8 cellular contexts compared by ENCODE assay signal in genomic region chr4:55358668-55359067, GRCh38. TPM values are rescaled to one million over a fixed set of nuclear protein-coding genes. Genes with fewer than 3 reads are reported as not detected.
DNase-seq lines count a peak whose midpoint lies in the region; ATAC-seq and TF ChIP-seq lines count a peak whose summit lies in the region.

No MANE protein-coding gene starts in this region.

- DNase-seq in RKO (ENCODE audit: low spot score) (peak; percentile 87), foreskin fibroblast (peak; percentile 73 to 86), upper lobe of right lung (no peak), iPS-NIHi11 (ENCODE audit: low spot score) (no peak), Peyer's patch (no peak)

- no peak for TF ChIP-seq POLR2A in Peyer's patch (IDR thresholded peaks at IDR 0.05)

- no peaks in the 10 kb centered on the region for H3K27me3 ChIP-seq in upper lobe of right lung
- H3K27me3 ChIP-seq in Peyer's patch: no peaks in the 10 kb centered on the region

- ATAC-seq in GM18517 (IDR thresholded peaks at IDR 0.05; ENCODE audit: unreplicated experiment): peak; percentile 77
- ATAC-seq in HG02840 (IDR thresholded peaks at IDR 0.05; ENCODE audit: low FRiP score, unreplicated experiment): peak; percentile 79
- ATAC-seq in upper lobe of right lung: peak; percentile 61
- no peak for ATAC-seq in GM19023 (IDR thresholded peaks at IDR 0.05; ENCODE audit: unreplicated experiment)

- intact Hi-C loops in upper lobe of right lung (cut with DNase I): no loop called here

- H3K36me3 ChIP-seq in upper lobe of right lung (no peaks in the 10 kb centered on the region), Peyer's patch (no peaks in the 10 kb centered on the region)

- H3K4me3 ChIP-seq in foreskin fibroblast (ENCODE audit: low read depth in 1 of 2, low read length in 2 of 2) (peak overlapping the region in 1 of 2 donors; percentile 13), upper lobe of right lung (no peak overlapping the region), Peyer's patch (no peak overlapping the region)

- H3K27ac ChIP-seq in upper lobe of right lung: peak overlapping the region; percentile 65
- peak overlapping the region in 2 of 4 donors; percentile 8 to 58 for H3K27ac ChIP-seq in Peyer's patch

- H3K9me3 ChIP-seq in upper lobe of right lung (no peaks in the 10 kb centered on the region), Peyer's patch (no peaks in the 10 kb centered on the region)

- TF ChIP-seq CTCF in foreskin fibroblast (IDR thresholded peaks at IDR 0.05; ENCODE audit: low read depth, low read length) (no peak), upper lobe of right lung (IDR thresholded peaks at IDR 0.05) (no peak), Peyer's patch (IDR thresholded peaks at IDR 0.05) (no peak)

- peaks cover 19% of the 10 kb centered on the region for H3K4me1 ChIP-seq in upper lobe of right lung
- H3K4me1 ChIP-seq in Peyer's patch: peaks cover 0 to 22% (median 2%) of the 10 kb centered on the region in 4 donors

RNA-seq across cellular contexts. Expression of gene SRD5A3, which starts 12.6 kb away (rescaled TPM):
- total RNA-seq in upper lobe of right lung: 19.6 TPM
- total RNA-seq in Peyer's patch: 10 to 100 TPM in 2 of 4 donors, 1 to 10 TPM in 2; 1.7 to 19.6 (median 9.4) TPM

RNA-seq across cellular contexts. Expression of gene TMEM165, which starts 37.1 kb away (rescaled TPM):
- total RNA-seq in upper lobe of right lung (141 TPM), Peyer's patch (100 to 1,000 TPM in 1 of 4 donors, 10 to 100 TPM in 3; 78.2 to 105 (median 91.4) TPM)

Comparison
In these comparisons a context has a peak if more than half of its experiments do, and no peak if none do; other contexts are left out.
1. DNase-seq: peak in RKO (single experiment) and foreskin fibroblast (2 of 2); none in upper lobe of right lung (single experiment), iPS-NIHi11 (single experiment) and Peyer's patch (0 of 3).